Comparison of ENCODE assay signal across 22 cellular contexts in the genomic region with DNA sequence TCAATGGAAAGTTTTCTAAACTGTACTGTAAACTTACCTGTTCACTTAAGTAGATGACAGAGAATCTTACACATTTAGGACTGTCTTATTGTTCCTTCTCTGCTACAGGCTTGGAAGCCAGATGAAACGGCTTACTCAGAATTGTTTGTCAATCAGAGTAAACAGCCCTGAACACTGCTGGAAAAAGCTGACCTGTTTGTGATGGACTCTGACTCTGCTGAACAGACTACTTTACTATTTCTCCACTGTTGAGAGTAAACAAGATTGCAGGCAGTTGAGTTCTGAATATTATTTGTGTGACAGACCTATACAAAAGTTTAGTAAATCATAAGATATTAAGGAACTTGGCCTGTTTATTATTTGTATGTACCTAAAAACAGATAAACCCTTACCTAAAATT.
DNase-seq lines count a peak whose midpoint lies in the region; ATAC-seq and TF ChIP-seq lines count a peak whose summit lies in the region.
"Had no signal": no experiment of that assay in that cellular context is flagged by ENCODE, and none has a peak within 500 bp of the region (broad histone marks: within the 10 kb centered on the region; RNA-seq: fewer than 3 reads in every experiment).

No MANE protein-coding gene starts in this region.

- H3K79me1 ChIP-seq in mesenchymal stem cell (replicated peaks; ENCODE audit: low read length, poor library complexity, severe bottlenecking): peaks cover 13% of the 10 kb centered on the region

- peak overlapping the region; percentile 5 for H3K27ac Mint-ChIP-seq in endodermal cell
- H3K27ac Mint-ChIP-seq: B cell, HFFc6 had no signal

- peaks cover 14% of the 10 kb centered on the region for H3K36me3 ChIP-seq in A673 (ENCODE audit: insufficient read depth, low read length, poor library complexity, severe bottlenecking)
- H3K36me3 ChIP-seq in HUES64 (ENCODE audit: insufficient read depth, low read length): peaks cover 47% of the 10 kb centered on the region
- peaks cover 63% of the 10 kb centered on the region for H3K36me3 ChIP-seq in endodermal cell (ENCODE audit: control insufficient read depth, insufficient read depth, low read length)
- peaks cover 7 to 60% of the 10 kb centered on the region in 2 experiments for H3K36me3 ChIP-seq in mesenchymal stem cell (ENCODE audit: control insufficient read depth in 1 of 2, insufficient read depth in 2 of 2, low read depth in 1 of 2, low read length in 2 of 2)
- peaks cover 3% of the 10 kb centered on the region for H3K36me3 ChIP-seq in MM.1S (replicated peaks; ENCODE audit: insufficient read depth, low read length)

- peaks cover 11% of the 10 kb centered on the region for H3K4me1 ChIP-seq in A673 (ENCODE audit: insufficient read depth, low read length, poor library complexity, severe bottlenecking)
- peaks cover 13% of the 10 kb centered on the region for H3K4me1 ChIP-seq in HUES64 (ENCODE audit: insufficient read depth, low read length)
- no peaks in the 10 kb centered on the region for H3K4me1 ChIP-seq in endodermal cell (ENCODE audit: control insufficient read depth, insufficient read depth, low read length)
- peaks cover 10% of the 10 kb centered on the region for H3K4me1 ChIP-seq in mesenchymal stem cell (ENCODE audit: control insufficient read depth, insufficient read depth, low read depth, low read length)
- no peaks in the 10 kb centered on the region for H3K4me1 ChIP-seq in MM.1S (ENCODE audit: low read length)

- H3K4me3 Mint-ChIP-seq in endodermal cell: no peak overlapping the region
- H3K4me3 Mint-ChIP-seq: B cell; CD8-positive, alpha-beta memory T cell; HFFc6 had no signal

- H3K4me3 ChIP-seq in A673 (ENCODE audit: low read depth, low read length, poor library complexity, severe bottlenecking): no peak overlapping the region
- H3K4me3 ChIP-seq in HUES64 (ENCODE audit: low read length): no peak overlapping the region
- H3K4me3 ChIP-seq in endodermal cell (ENCODE audit: low read length): no peak overlapping the region
- H3K4me3 ChIP-seq in mesenchymal stem cell (ENCODE audit: insufficient read depth in 1 of 2, low read depth in 1 of 2, low read length in 2 of 2): no peak overlapping the region
- H3K4me3 ChIP-seq in MM.1S (ENCODE audit: low read length): no peak overlapping the region
- H3K4me3 ChIP-seq: K562 had no signal

- intact Hi-C loops in A673 (cut with micrococcal nuclease; ENCODE audit: unreplicated experiment): no loop called here

- no peak overlapping the region for H2BK120ac ChIP-seq in mesenchymal stem cell (ENCODE audit: low read depth, low read length)

- H2BK5ac ChIP-seq in mesenchymal stem cell (ENCODE audit: low read depth, low read length, poor library complexity, severe bottlenecking): no peak overlapping the region

- no peaks in the 10 kb centered on the region for H3K4me1 Mint-ChIP-seq in endodermal cell
- H3K4me1 Mint-ChIP-seq: B cell; CD8-positive, alpha-beta memory T cell had no signal

- H3K9ac ChIP-seq in HUES64 (ENCODE audit: low read depth, low read length) (peak overlapping the region; percentile 26; the same call in 1 of the 2 replicates), endodermal cell (ENCODE audit: extremely low read depth, low read length, poor library complexity, severe bottlenecking) (no peak overlapping the region), mesenchymal stem cell (ENCODE audit: low read length) (no peak overlapping the region), MM.1S (ENCODE audit: low read length) (no peak overlapping the region)

- H3K4me2 ChIP-seq in mesenchymal stem cell (ENCODE audit: low read length, poor library complexity, severe bottlenecking) (no peak overlapping the region), MM.1S (ENCODE audit: low read depth, low read length) (no peak overlapping the region)

- H3K27ac ChIP-seq in A673 (ENCODE audit: low read depth, low read length, poor library complexity, severe bottlenecking): peak overlapping the region; percentile 68
- peak overlapping the region; percentile 42 for H3K27ac ChIP-seq in HUES64 (ENCODE audit: low read depth, low read length)
- no peak overlapping the region for H3K27ac ChIP-seq in endodermal cell (ENCODE audit: low read depth, low read length)
- H3K27ac ChIP-seq in mesenchymal stem cell (ENCODE audit: low read length, poor library complexity, severe bottlenecking): no peak overlapping the region
- no peak overlapping the region for H3K27ac ChIP-seq in MM.1S (ENCODE audit: low read length)
- H3K27ac ChIP-seq: 22Rv1 had no signal

- no peak overlapping the region for H2BK15ac ChIP-seq in mesenchymal stem cell (ENCODE audit: low read depth, poor library complexity, severe bottlenecking)

- no peaks in the 10 kb centered on the region for H3K9me3 Mint-ChIP-seq in endodermal cell
- H3K9me3 Mint-ChIP-seq: CD8-positive, alpha-beta memory T cell; HFFc6 had no signal

- no peak overlapping the region for H4K91ac ChIP-seq in mesenchymal stem cell (ENCODE audit: low read length)

- no peak overlapping the region for H2AFZ ChIP-seq in mesenchymal stem cell (ENCODE audit: low read depth, low read length)
- no peak overlapping the region for H2AFZ ChIP-seq in MM.1S (ENCODE audit: low read length)

- H3F3A ChIP-seq in MM.1S (ENCODE audit: insufficient read depth, low read length): no peaks in the 10 kb centered on the region

- H3K14ac ChIP-seq in mesenchymal stem cell (ENCODE audit: low read length in 2 of 2): no peak overlapping the region

- H4K20me1 ChIP-seq in MM.1S (ENCODE audit: insufficient read depth, low read length): no peaks in the 10 kb centered on the region

- CTCF ChIA-PET in A673 (lab: Charles Lee): no interaction called here

- TF ChIP-seq CTCF in A673 (conservative IDR thresholded peaks at IDR 0.05; ENCODE audit: low read depth, low read length) (no peak), endodermal cell (conservative IDR thresholded peaks at IDR 0.05) (no peak), MM.1S (IDR thresholded peaks at IDR 0.05; ENCODE audit: low read length) (no peak)

- H3K9me3 ChIP-seq in A673 (ENCODE audit: low read depth, low read length, poor library complexity, severe bottlenecking): no peaks in the 10 kb centered on the region
- no peaks in the 10 kb centered on the region for H3K9me3 ChIP-seq in HUES64 (ENCODE audit: insufficient read depth, low read depth, low read length)
- H3K9me3 ChIP-seq in endodermal cell (ENCODE audit: control insufficient read depth, low read length): no peaks in the 10 kb centered on the region
- no peaks in the 10 kb centered on the region for H3K9me3 ChIP-seq in mesenchymal stem cell (ENCODE audit: control insufficient read depth, low read length)
- no peaks in the 10 kb centered on the region for H3K9me3 ChIP-seq in MM.1S (replicated peaks; ENCODE audit: insufficient read depth, low read length)

- no peaks in the 10 kb centered on the region for H3K79me2 ChIP-seq in MM.1S (ENCODE audit: low read length)

- peaks cover 52% of the 10 kb centered on the region for H3K36me3 Mint-ChIP-seq in endodermal cell (ENCODE audit: low read depth)

- BruUV-seq in A673 (replicated peaks; lab: Mats Ljungman, UMichigan): TSS peak; percentile 65

- ATAC-seq in HG03095 (IDR thresholded peaks at IDR 0.05; ENCODE audit: unreplicated experiment): no peak
- ATAC-seq in HG02610 (IDR thresholded peaks at IDR 0.05; ENCODE audit: unreplicated experiment): no peak
- ATAC-seq: K562 had no signal

- no peak overlapping the region for H3K4ac ChIP-seq in mesenchymal stem cell (ENCODE audit: low read depth in 1 of 2, low read length in 2 of 2)

- 77% methylated on average over 1 of the region's 1 CpG for WGBS in HUES64
- 80 to 82% methylated on average over 1 of the region's 1 CpG for WGBS in endodermal cell (ENCODE audit: insufficient coverage in 1 of 2, insufficient read length in 1 of 2), 2 experiments
- 93% methylated on average over 1 of the region's 1 CpG for WGBS in mesenchymal stem cell

- H2AK5ac ChIP-seq in mesenchymal stem cell (ENCODE audit: low read length, severe bottlenecking): no peak overlapping the region

- no peaks in the 10 kb centered on the region for H3K27me3 Mint-ChIP-seq in endodermal cell (ENCODE audit: insufficient read depth)
- H3K27me3 Mint-ChIP-seq: B cell; CD8-positive, alpha-beta memory T cell had no signal

- H3K23ac ChIP-seq in mesenchymal stem cell (ENCODE audit: low read length in 2 of 2): no peak overlapping the region

- no peaks in the 10 kb centered on the region for H3K27me3 ChIP-seq in A673 (replicated peaks; ENCODE audit: insufficient read depth, low read depth, low read length, poor library complexity)
- H3K27me3 ChIP-seq in HUES64 (ENCODE audit: insufficient read depth, low read length): no peaks in the 10 kb centered on the region
- H3K27me3 ChIP-seq in endodermal cell (ENCODE audit: control insufficient read depth, insufficient read depth, low read length, poor library complexity, severe bottlenecking): no peaks in the 10 kb centered on the region
- H3K27me3 ChIP-seq in mesenchymal stem cell (ENCODE audit: control insufficient read depth in 1 of 2, insufficient read depth in 1 of 2, low read length in 2 of 2): no peaks in the 10 kb centered on the region
- no peaks in the 10 kb centered on the region for H3K27me3 ChIP-seq in MM.1S (replicated peaks; ENCODE audit: insufficient read depth, low read length)

- POLR2A ChIA-PET in A673 (lab: Charles Lee; ENCODE audit: low non-redundant PET): interaction anchor here (0.5 kb wide), 1 partner anchor 27 kb away, joined by 3 read pairs; no protein-coding TSS in a partner anchor

- H4K8ac ChIP-seq in mesenchymal stem cell (ENCODE audit: low read length): no peak overlapping the region

- no peaks in the 10 kb centered on the region for H3K9me2 ChIP-seq in MM.1S (replicated peaks; ENCODE audit: insufficient read depth, low read length)

- H3K18ac ChIP-seq in mesenchymal stem cell (ENCODE audit: low read depth in 1 of 2, low read length in 2 of 2): no peak overlapping the region

- DNase-seq in A673 (ENCODE audit: low spot score) (no peak), endodermal cell (no peak), mesenchymal stem cell (peak; percentile 45), MM.1S (no peak), NCI-H345 (lab: John Stamatoyannopoulos, UW) (no peak)
- DNase-seq: CD8-positive, alpha-beta memory T cell; HFFc6; NCI-H1105 treated with DMSO at 0.1 percent for 48 hours; NCI-H1694; NCI-H2081 treated with DMSO at 0.1 percent for 48 hours; NCI-H510A; NCI-H748 treated with DMSO at 0.1 percent for 48 hours; NK-92 treated with Interleukin-12 subunit alpha and Interleukin-12 subunit beta, amount 100 ng/mL, for 24 hours; OCI-M1; RPMI8226; SIG-M5 had no signal

- H2BK12ac ChIP-seq in mesenchymal stem cell (ENCODE audit: low read length in 2 of 2): no peak overlapping the region

Comparison
In these comparisons a context has a peak if more than half of its experiments do, and no peak if none do; other contexts are left out.
1. H3K27ac ChIP-seq: peak in A673 (single experiment) and HUES64 (single experiment); none in endodermal cell (single experiment), mesenchymal stem cell (single experiment) and MM.1S (single experiment).